8 cellular contexts compared by ENCODE assay signal in genomic region chr2:23385351-23385747, GRCh38. TPM values are rescaled to one million over a fixed set of nuclear protein-coding genes. Genes with fewer than 3 reads are reported as not detected.
DNase-seq lines count a peak whose midpoint lies in the region; ATAC-seq, FAIRE-seq and TF ChIP-seq lines count a peak whose summit lies in the region.

No MANE protein-coding gene starts in this region.

- no peaks in the 10 kb centered on the region for H4K20me1 ChIP-seq in GM12878 (ENCODE audit: control insufficient read depth, insufficient read depth)

- peak; percentile 35 for ATAC-seq in activated CD8-positive, alpha-beta memory T cell treated with anti-CD3 and anti-CD28 coated beads, Interleukin-2, amount 10 ng/mL, durations not matched to agents 7 days and 5 days
- peak; percentile 0; the same call in 2 of the 3 replicates for ATAC-seq in GM12878

- H3K4me1 ChIP-seq in GM12878 (ENCODE audit: control insufficient read depth, insufficient read depth, low read length), result peaks cover 14% of the 10 kb centered on the region

- H3K27ac Mint-ChIP-seq in activated CD8-positive, alpha-beta memory T cell treated with anti-CD3 and anti-CD28 coated beads, Interleukin-2, amount 10 ng/mL, durations not matched to agents 7 days and 5 days, result no peak overlapping the region

- RAD21 ChIA-PET in GM12878 (lab: Charles Lee; ENCODE audit: unreplicated experiment), result interaction anchor here (0.5 to 0.6 kb wide), 2 partner anchors 42 to 44 kb away, joined by 3 read pairs; no protein-coding TSS in a partner anchor

- in situ Hi-C loops in GM12878 (cut with MboI), result loop anchor here (25.0 kb wide), 1 partner anchor 977 kb away; the partner anchor contains the start of gene ITSN2

- no peaks in the 10 kb centered on the region for H3K27me3 ChIP-seq in GM12878 (replicated peaks in 1 of 2; ENCODE audit: control insufficient read depth in 2 of 2, insufficient read depth in 2 of 2, low read length in 1 of 2)

- 0 out of 2 replicates have a peak overlapping the region, but pooled peaks have one; percentile 37 for H2AFZ ChIP-seq in GM12878 (ENCODE audit: control insufficient read depth, low read depth, low read length)

- H3K36me3 Mint-ChIP-seq in activated CD8-positive, alpha-beta memory T cell treated with anti-CD3 and anti-CD28 coated beads, Interleukin-2, amount 10 ng/mL, durations not matched to agents 7 days and 5 days, result no peaks in the 10 kb centered on the region

- H3K4me3 ChIP-seq in GM12878, result peak overlapping the region; percentile 81

- H3K79me2 ChIP-seq in GM12878 (ENCODE audit: control insufficient read depth, insufficient read depth, low read length), result peaks cover 24% of the 10 kb centered on the region

- FAIRE-seq in GM12878 (lab: Jason Lieb, UNC), result no peak

- peak overlapping the region; percentile 37; the same call in 1 of the 2 replicates for H3K9ac ChIP-seq in GM12878 (ENCODE audit: control insufficient read depth, insufficient read depth, low read length)

- TF ChIP-seq RAD21 in GM12878 (IDR thresholded peaks at IDR 0.05; ENCODE audit: insufficient read depth, low read depth, low read length), result no peak

- no peak overlapping the region for H3K27ac ChIP-seq in GM12878 (ENCODE audit: control insufficient read depth, insufficient read depth)

- no peaks in the 10 kb centered on the region for H3K9me3 ChIP-seq in GM12878 (replicated peaks; ENCODE audit: control insufficient read depth, insufficient read depth, low read length)

- CTCF ChIA-PET in activated CD8-positive, alpha-beta memory T cell treated with anti-CD3 and anti-CD28 coated beads, Interleukin-2, amount 10 ng/mL, durations not matched to agents 7 days and 5 days (lab: Charles Lee), result no interaction called here
- CTCF ChIA-PET in HEK293T (lab: Yijun Ruan, JAX) (no interaction called here), GM12878 (lab: Yijun Ruan, JAX) (no interaction called here)

- peaks cover 82% of the 10 kb centered on the region for H3K27me3 Mint-ChIP-seq in activated CD8-positive, alpha-beta memory T cell treated with anti-CD3 and anti-CD28 coated beads, Interleukin-2, amount 10 ng/mL, durations not matched to agents 7 days and 5 days

- no peak for TF ChIP-seq CTCF in GM12878 (IDR thresholded peaks at IDR 0.05 in 2 of 3, conservative IDR thresholded peaks at IDR 0.05 in 1 of 3; ENCODE audit: control insufficient read depth in 2 of 3, extremely low read depth in 1 of 3, insufficient read depth in 1 of 3, low read depth in 3 of 3, low read length in 3 of 3)

- no peaks in the 10 kb centered on the region for H3K9me3 Mint-ChIP-seq in activated CD8-positive, alpha-beta memory T cell treated with anti-CD3 and anti-CD28 coated beads, Interleukin-2, amount 10 ng/mL, durations not matched to agents 7 days and 5 days (ENCODE audit: low read depth)

- no peak for TF ChIP-seq POLR2A in GM12878 (IDR thresholded peaks at IDR 0.05; ENCODE audit: low read depth, low read length)

- DNase-seq in activated CD8-positive, alpha-beta memory T cell treated with anti-CD3 and anti-CD28 coated beads, Interleukin-2, amount 10 ng/mL, durations not matched to agents 7 days and 5 days, result no peak
- no peak for DNase-seq in activated CD8-positive, alpha-beta memory T cell treated with anti-CD3 and anti-CD28 coated beads, Interleukin-2, amount 50 U/mL, for 4 hours
- peak; percentile 45 for DNase-seq in HEK293T (ENCODE audit: extremely low spot score)
- DNase-seq in NCI-H1105 treated with DMSO at 0.1 percent for 48 hours (lab: John Stamatoyannopoulos, UW), result peak; percentile 25
- no peak for DNase-seq in GM12878 (ENCODE audit: low read depth, low spot score)
- peak; percentile 46 for DNase-seq in iPS-NIHi7 (ENCODE audit: extremely low spot score)
- peak; percentile 37 for DNase-seq in stimulated activated CD4-positive, alpha-beta T cell treated with anti-CD3 and anti-CD28 coated beads, Interleukin-4, amount 100 ng/mL, for 1 hour
- DNase-seq in GDM1 (lab: John Stamatoyannopoulos, UW), result no peak

- SMC1A ChIA-PET in GM12878 (lab: Charles Lee; ENCODE audit: uncharacterized antibody, unreplicated experiment), result interaction anchor here (0.7 kb wide), 1 partner anchor 9 kb away, joined by 3 read pairs; no protein-coding TSS in a partner anchor

- peaks cover 20% of the 10 kb centered on the region for H3K4me1 Mint-ChIP-seq in activated CD8-positive, alpha-beta memory T cell treated with anti-CD3 and anti-CD28 coated beads, Interleukin-2, amount 10 ng/mL, durations not matched to agents 7 days and 5 days

- under 1% methylated on average over 22 of the region's 52 CpGs for WGBS in GM12878 (ENCODE audit: insufficient coverage, insufficient replicate concordance, low lambda C conversion rate, missing lambda C conversion rate)

- intact Hi-C loops in GM12878 (cut with micrococcal nuclease; ENCODE audit: unreplicated experiment), result no loop called here

- no peaks in the 10 kb centered on the region for H3K36me3 ChIP-seq in GM12878 (ENCODE audit: control insufficient read depth in 2 of 2, insufficient read depth in 2 of 2, low read length in 1 of 2)

- peak overlapping the region; percentile 85; the same call in 1 of the 2 replicates for H3K4me2 ChIP-seq in GM12878 (ENCODE audit: control insufficient read depth, insufficient read depth)

- no peak overlapping the region for H3K4me3 Mint-ChIP-seq in activated CD8-positive, alpha-beta memory T cell treated with anti-CD3 and anti-CD28 coated beads, Interleukin-2, amount 10 ng/mL, durations not matched to agents 7 days and 5 days

- no peak for TF ChIP-seq EP300 in GM12878 (IDR thresholded peaks at IDR 0.05; ENCODE audit: borderline replicate concordance in 1 of 2, control insufficient read depth in 1 of 2, low read depth in 2 of 2, low read length in 2 of 2)

- BruUV-seq in GM12878 (replicated peaks; lab: Mats Ljungman, UMichigan), result no TSS peak

- POLR2A ChIA-PET in HEK293T (lab: Yijun Ruan, JAX), result interaction anchor here (0.7 to 1.4 kb wide), 3 partner anchors 8 to 19 kb away, joined by 3 to 5 read pairs (median 3); no protein-coding TSS in a partner anchor
- POLR2A ChIA-PET in GM12878 (lab: Charles Lee), result no interaction called here

TF ChIP-seq in HEK293T, 16 proteins besides CTCF, POLR2A, EP300 and RAD21:
- no peak for TF ChIP-seq FOXM1 (IDR thresholded peaks at IDR 0.05; ENCODE audit: borderline replicate concordance)
- no peak for TF ChIP-seq NFRKB (IDR thresholded peaks at IDR 0.05)
- TF ChIP-seq HDGF (IDR thresholded peaks at IDR 0.05; ENCODE audit: borderline replicate concordance), result no peak
- TF ChIP-seq ARNT (IDR thresholded peaks at IDR 0.05), result no peak
- no peak for TF ChIP-seq SUZ12 (IDR thresholded peaks at IDR 0.05)
- no peak for TF ChIP-seq CTBP1 (IDR thresholded peaks at IDR 0.05; ENCODE audit: borderline replicate concordance)
- TF ChIP-seq ELF4 (IDR thresholded peaks at IDR 0.05), result no peak
- no peak for TF ChIP-seq SP1 (IDR thresholded peaks at IDR 0.05)
- no peak for TF ChIP-seq FOXK2 (IDR thresholded peaks at IDR 0.05)

TF ChIP-seq in GM12878, 131 proteins besides CTCF, POLR2A, EP300 and RAD21:
- peak; percentile 70; the same call in 1 of the 2 replicates for TF ChIP-seq LARP7 (IDR thresholded peaks at IDR 0.05)
- TF ChIP-seq NR2C2 (IDR thresholded peaks at IDR 0.05; ENCODE audit: borderline replicate concordance, control insufficient read depth, insufficient read length, low read depth), result no peak
- no peak for TF ChIP-seq FOS (IDR thresholded peaks at IDR 0.05; ENCODE audit: borderline replicate concordance, extremely low read depth, insufficient read length)
- TF ChIP-seq IKZF1 (conservative IDR thresholded peaks at IDR 0.05), result peak; percentile 69

RNA-seq across cellular contexts. Expression of gene KLHL29, which starts 0.4 kb away (rescaled TPM):
- total RNA-seq in activated CD8-positive, alpha-beta memory T cell treated with anti-CD3 and anti-CD28 coated beads, Interleukin-2, amount 10 ng/mL, durations not matched to agents 7 days and 5 days, result under 1 TPM; 0.09 to 0.12 TPM
- 30.8 and 36.8 TPM in 2 replicates for total RNA-seq in GM12878 (2013; cell fraction: nucleolus; rRNA removed)
- total RNA-seq in GM12878 (2014; rRNA removed) (8.5 and 9.8 TPM in 2 replicates), GM12878 (2014; rRNA removed; fragmentation: Illumina TruSeq; extraction: Trizol) (6.3 and 6.9 TPM in 2 replicates), GM12878 (2021) (17.9 and 19.5 TPM in 2 replicates)
- 3.9 TPM for polyA plus RNA-seq in GM12878 (2011; ENCODE audit: low read depth)
- polyA plus RNA-seq in GM12878 (2011; rRNA removed) (4.3 and 5.3 TPM in 2 replicates), GM12878 (2014; fragmentation: Illumina TruSeq; extraction: Trizol) (5.7 and 9.5 TPM in 2 replicates), GM12878 (2014; fragmentation: Nextera tagmentation; extraction: Ambion mirVana) (1 to 10 TPM; 1.4 to 2.2 TPM), GM12878 (2014; rRNA removed) (16.1 and 19.4 TPM in 2 replicates), GM12878 (2016; fragmentation: Nextera tagmentation; extraction: Ambion mirVana) (1 to 10 TPM; 2.5 to 2.7 TPM)
- 5.4 and 7.7 TPM in 2 replicates for polyA plus RNA-seq in GM12878 (2011; cell fraction: cytosol; rRNA removed)
- 33.8 and 54.4 TPM in 2 replicates for polyA plus RNA-seq in GM12878 (2011; cell fraction: nucleus; rRNA removed)
- 5.1 and 6.7 TPM in 2 replicates for polyA plus RNA-seq in GM12878 (2012)
- 5.6 and 8.7 TPM in 2 replicates for polyA minus RNA-seq in GM12878 (2011; rRNA and poly(A)+ RNA removed)
- 3.3 and 5.0 TPM in 2 replicates for polyA minus RNA-seq in GM12878 (2011; cell fraction: cytosol; rRNA and poly(A)+ RNA removed)
- 7.9 and 19.0 TPM in 2 replicates for polyA minus RNA-seq in GM12878 (2011; cell fraction: nucleus; rRNA and poly(A)+ RNA removed)

Comparison
In these comparisons a context has a peak if more than half of its experiments do, and no peak if none do; other contexts are left out.
1. DNase-seq: peak in HEK293T (single experiment), NCI-H1105 treated with DMSO at 0.1 percent for 48 hours (single experiment), iPS-NIHi7 (single experiment) and stimulated activated CD4-positive, alpha-beta T cell treated with anti-CD3 and anti-CD28 coated beads, Interleukin-4, amount 100 ng/mL, for 1 hour (single experiment); none in activated CD8-positive, alpha-beta memory T cell treated with anti-CD3 and anti-CD28 coated beads, Interleukin-2, amount 10 ng/mL, durations not matched to agents 7 days and 5 days (single experiment), activated CD8-positive, alpha-beta memory T cell treated with anti-CD3 and anti-CD28 coated beads, Interleukin-2, amount 50 U/mL, for 4 hours (single experiment), GM12878 (single experiment) and GDM1 (single experiment).
2. RNA of gene KLHL29, which starts 0.4 kb away (total RNA-seq): 6.3 to 36.8 TPM in GM12878; 0.09 to 0.12 TPM in activated CD8-positive, alpha-beta memory T cell treated with anti-CD3 and anti-CD28 coated beads, Interleukin-2, amount 10 ng/mL, durations not matched to agents 7 days and 5 days; every median in the first group is over 4 times any median in the second.